In genomic region chr3:10816019-10816862, GRCh38 we compare ENCODE assay signal across 11 cellular contexts. TPM values are rescaled to one million over a fixed set of nuclear protein-coding genes. Genes with fewer than 3 reads are reported as not detected.
A peak's percentile ranks its signal among the peaks of the same experiment; 100 is the strongest.
DNase-seq lines count a peak whose midpoint lies in the region; TF ChIP-seq lines count a peak whose summit lies in the region.
"Had no signal": no experiment of that assay in that cellular context is flagged by ENCODE, and none has a peak within 500 bp of the region (broad histone marks: within the 10 kb centered on the region; RNA-seq: fewer than 3 reads in every experiment).

Gene SLC6A11 (plus strand): TSS chr3:10816228. CDS start chr3:10816266, 38 bp downstream.

- H3K4me2 ChIP-seq in mammary epithelial cell (ENCODE audit: insufficient read depth, low read depth, low read length): peak within 1 kb of the TSS; percentile 97

- no peaks in the 10 kb centered on the region for H3K4me1 ChIP-seq in HUES48 (ENCODE audit: control insufficient read depth, insufficient read depth, low read length)
- peaks cover 16% of the 10 kb centered on the region for H3K4me1 ChIP-seq in mammary epithelial cell (ENCODE audit: insufficient read depth, low read length)
- no peaks in the 10 kb centered on the region for H3K4me1 ChIP-seq in iPS-20b (ENCODE audit: insufficient read depth, low read length)
- peaks cover 0 to 13% (median 6%) of the 10 kb centered on the region in 6 donors for H3K4me1 ChIP-seq in spleen
- H3K4me1 ChIP-seq in HAP-1: no peaks in the 10 kb centered on the region

- H3K27ac ChIP-seq in HUES48 (ENCODE audit: low read depth, low read length) (no peak within 1 kb of the TSS), mammary epithelial cell (ENCODE audit: insufficient read depth, low read depth, low read length) (no peak within 1 kb of the TSS), iPS-20b (ENCODE audit: low read length) (no peak within 1 kb of the TSS), spleen (no peak within 1 kb of the TSS)

- intact Hi-C loops in mammary epithelial cell (cut with micrococcal nuclease): loop anchor here (2.0 kb wide), 1 partner anchor 43 kb away; no protein-coding TSS in a partner anchor
- intact Hi-C loops in spleen (cut with DNase I; ENCODE audit: low total_unique reads): no loop called here

- H3K36me3 ChIP-seq in HUES48 (ENCODE audit: control insufficient read depth, insufficient read depth, low read length): no peaks in the 10 kb centered on the region
- peaks cover 4% of the 10 kb centered on the region for H3K36me3 ChIP-seq in mammary epithelial cell (ENCODE audit: insufficient read depth, low read length)
- H3K36me3 ChIP-seq in iPS-20b (ENCODE audit: insufficient read depth, low read depth, low read length): no peaks in the 10 kb centered on the region
- no peaks in the 10 kb centered on the region for H3K36me3 ChIP-seq in spleen
- no peaks in the 10 kb centered on the region for H3K36me3 ChIP-seq in HAP-1 (replicated peaks)

- H3K9me3 ChIP-seq in HUES48 (ENCODE audit: control insufficient read depth, insufficient read depth, low read length): no peaks in the 10 kb centered on the region
- H3K9me3 ChIP-seq in mammary epithelial cell (replicated peaks; ENCODE audit: insufficient read depth, low read length): no peaks in the 10 kb centered on the region
- no peaks in the 10 kb centered on the region for H3K9me3 ChIP-seq in iPS-20b (ENCODE audit: insufficient read depth, low read depth, low read length)
- no peaks in the 10 kb centered on the region for H3K9me3 ChIP-seq in spleen
- no peaks in the 10 kb centered on the region for H3K9me3 ChIP-seq in HAP-1

- DNase-seq in mammary epithelial cell (peak; percentile 39), spleen (no peak), SIG-M5 treated with dmso at 0.1 percent for 504 hours (lab: John Stamatoyannopoulos, UW; ENCODE audit: unreplicated experiment) (no peak), HAP-1 (ENCODE audit: low spot score in 2 of 2) (no peak), H4 (ENCODE audit: low spot score) (no peak)
- DNase-seq in central memory CD4-positive, alpha-beta T cell: no peak
- DNase-seq: DND-41, left colon, SHP77 treated with DMSO at 0.1 percent for 48 hours had no signal

- 19% methylated on average over 20 of the region's 96 CpGs for WGBS in mammary epithelial cell (ENCODE audit: low coverage, missing lambda C conversion rate)
- WGBS in spleen, 5 donors: 8 to 25% (median 11%) methylated on average over 30 to 96 of the region's 96 CpGs

- no peak for TF ChIP-seq POLR2A in spleen (IDR thresholded peaks at IDR 0.05)

- peak within 1 kb of the TSS; percentile 95 for H2AFZ ChIP-seq in mammary epithelial cell (ENCODE audit: low read depth, low read length)

- TF ChIP-seq CTCF in mammary epithelial cell (conservative IDR thresholded peaks at IDR 0.05 in 1 of 2, IDR thresholded peaks at IDR 0.05 in 1 of 2; ENCODE audit: extremely low read depth in 1 of 2, insufficient read depth in 1 of 2, low read depth in 1 of 2, low read length in 2 of 2) (no peak), spleen (IDR thresholded peaks at IDR 0.05 in 8 of 11, conservative IDR thresholded peaks at IDR 0.05 in 3 of 11) (no peak)

- H3K4me3 ChIP-seq in HUES48 (ENCODE audit: low read depth, low read length) (peak within 1 kb of the TSS; percentile 53), mammary epithelial cell (replicated peaks in 1 of 3; ENCODE audit: insufficient read depth in 1 of 3, low read depth in 2 of 3, low read length in 3 of 3) (peak within 1 kb of the TSS; percentile 39 to 52 (median 52)), iPS-20b (ENCODE audit: low read length) (peak within 1 kb of the TSS; percentile 62; the same call in 1 of the 2 replicates), spleen (peak within 1 kb of the TSS in 7 of 8 donors; percentile 7 to 61 (median 29)), HAP-1 (no peak within 1 kb of the TSS)

- CTCF ChIA-PET in mammary epithelial cell (lab: Charles Lee; ENCODE audit: low non-redundant PET): no interaction called here

- in situ Hi-C loops in mammary epithelial cell (cut with MboI; ENCODE audit: low sequenced_read_pairs in 2 of 2) (no loop called here), HAP-1 (cut with MboI; ENCODE audit: low sequenced_read_pairs) (no loop called here)

- no peaks in the 10 kb centered on the region for H3K79me2 ChIP-seq in mammary epithelial cell (ENCODE audit: insufficient read depth, low read length)

- dilution Hi-C loops in mammary epithelial cell (cut with HindIII; ENCODE audit: low sequenced_read_pairs): no loop called here

- H3K27me3 ChIP-seq in HUES48 (ENCODE audit: control insufficient read depth, insufficient read depth, low read length) (peaks cover 44% of the 10 kb centered on the region), mammary epithelial cell (ENCODE audit: insufficient read depth, low read length) (no peaks in the 10 kb centered on the region), iPS-20b (ENCODE audit: insufficient read depth, low read length) (peaks cover 67% of the 10 kb centered on the region), spleen (replicated peaks in 1 of 7) (peaks cover 0 to 56% (median 14%) of the 10 kb centered on the region in 7 donors), HAP-1 (ENCODE audit: low read depth) (peaks cover 2% of the 10 kb centered on the region; the same call in 1 of the 2 replicates)

- H3K9ac ChIP-seq in HUES48 (ENCODE audit: low read depth, low read length) (peak within 1 kb of the TSS; percentile 65; the same call in 1 of the 2 replicates), mammary epithelial cell (ENCODE audit: insufficient read depth, low read length) (no peak within 1 kb of the TSS), iPS-20b (ENCODE audit: low read depth, low read length) (peak within 1 kb of the TSS; percentile 41; the same call in 1 of the 2 replicates)

- no TSS peak for BruUV-seq in mammary epithelial cell (replicated peaks; lab: Mats Ljungman, UMichigan)

- H4K20me1 ChIP-seq in mammary epithelial cell (ENCODE audit: insufficient read depth, low read length): no peaks in the 10 kb centered on the region

RNA-seq across cellular contexts. Expression of gene SLC6A11, which starts in this region (rescaled TPM):
- total RNA-seq in mammary epithelial cell (1 to 10 TPM; 2.5 to 7.8 TPM), spleen (1 to 10 TPM in 1 of 7 donors, under 1 TPM in 5, not detected in 1; 0.20 to 2.7 (median 0.52) TPM)
- polyA plus RNA-seq in mammary epithelial cell (10.7 TPM), spleen (under 1 TPM in 2 of 3 donors, not detected in 1; 0.03 to 0.35 TPM)
- 19.1 TPM for polyA minus RNA-seq in mammary epithelial cell
- total RNA-seq in H4 (2014; rRNA removed; shearing (Covaris generic)): 0.12 TPM in 1 of 2 replicates, not detected in the other
